ENCODE assay signal across 25 cellular contexts in genomic region chr3:62761711-62762110, GRCh38.
DNase-seq lines count a peak whose midpoint lies in the region; ATAC-seq, FAIRE-seq and TF ChIP-seq lines count a peak whose summit lies in the region.
"Had no signal": no experiment of that assay in that cellular context is flagged by ENCODE, and none has a peak within 500 bp of the region (broad histone marks: within the 10 kb centered on the region; RNA-seq: fewer than 3 reads in every experiment).

No MANE protein-coding gene starts in this region.

- H3K4me1 Mint-ChIP-seq in progenitor cell of endocrine pancreas (ENCODE audit: low read depth), result peaks cover 2% of the 10 kb centered on the region
- no peaks in the 10 kb centered on the region for H3K4me1 Mint-ChIP-seq in activated CD4-positive, alpha-beta memory T cell treated with anti-CD3 and anti-CD28 coated beads, Interleukin-2, amount 10 ng/mL, durations not matched to agents 7 days and 5 days
- H3K4me1 Mint-ChIP-seq: B cell had no signal

- H3K4me1 ChIP-seq in DOHH2 (ENCODE audit: control insufficient read depth, low read length), result peaks cover 83% of the 10 kb centered on the region
- no peaks in the 10 kb centered on the region for H3K4me1 ChIP-seq in HepG2 (ENCODE audit: insufficient read depth, low read length)
- H3K4me1 ChIP-seq: A549, Caco-2 had no signal

- no peak for FAIRE-seq in HepG2 (lab: Jason Lieb, UNC)
- FAIRE-seq: A549, GM12878, GM12892, GM18507, GM19239 had no signal

- no peaks in the 10 kb centered on the region for H3K27me3 Mint-ChIP-seq in progenitor cell of endocrine pancreas
- H3K27me3 Mint-ChIP-seq in activated CD4-positive, alpha-beta memory T cell treated with anti-CD3 and anti-CD28 coated beads, Interleukin-2, amount 10 ng/mL, durations not matched to agents 7 days and 5 days, result no peaks in the 10 kb centered on the region
- H3K27me3 Mint-ChIP-seq: B cell; CD4-positive, alpha-beta T cell had no signal

- H2AFZ ChIP-seq in HepG2 (ENCODE audit: low read length), result no peak overlapping the region

- H3K36me3 Mint-ChIP-seq in progenitor cell of endocrine pancreas (ENCODE audit: insufficient read depth), result peaks cover 4% of the 10 kb centered on the region
- no peaks in the 10 kb centered on the region for H3K36me3 Mint-ChIP-seq in activated CD4-positive, alpha-beta memory T cell treated with anti-CD3 and anti-CD28 coated beads, Interleukin-2, amount 10 ng/mL, durations not matched to agents 7 days and 5 days (ENCODE audit: low read depth)
- H3K36me3 Mint-ChIP-seq: CD8-positive, alpha-beta T cell had no signal

- DNase-seq in NCI-H524 (lab: John Stamatoyannopoulos, UW) (peak; percentile 34 to 58), NCI-H524 treated with DMSO at 0.1 percent for 48 hours (lab: John Stamatoyannopoulos, UW) (no peak), NCI-H82 treated with DMSO at 0.1 percent for 48 hours (lab: John Stamatoyannopoulos, UW; ENCODE audit: unreplicated experiment) (peak; percentile 89), progenitor cell of endocrine pancreas (ENCODE audit: low spot score, unreplicated experiment) (no peak), HepG2 (ENCODE audit: low spot score) (no peak)
- no peak for DNase-seq in activated CD4-positive, alpha-beta memory T cell treated with anti-CD3 and anti-CD28 coated beads, Interleukin-2, amount 10 ng/mL, durations not matched to agents 7 days and 5 days
- DNase-seq: AML-193; Caco-2; Calu3; CD4-positive, alpha-beta T cell; CD8-positive, alpha-beta T cell; DMS79 treated with DMSO at 0.1 percent for 48 hours; EL; GDM1 had no signal

- no peaks in the 10 kb centered on the region for H3K27me3 ChIP-seq in DOHH2 (ENCODE audit: control insufficient read depth, low read length)
- no peaks in the 10 kb centered on the region; a peak in 1 of 5 replicates for H3K27me3 ChIP-seq in HepG2 (ENCODE audit: control insufficient read depth in 1 of 2, insufficient read depth in 2 of 2, low read length in 2 of 2)
- H3K27me3 ChIP-seq: BLaER1 treated with 17β-estradiol and CSF1 and Interleukin-3, amounts not matched to agents 10 nM and 100 nM had no signal

- peak overlapping the region; percentile 35 for H3K27ac Mint-ChIP-seq in progenitor cell of endocrine pancreas
- H3K27ac Mint-ChIP-seq in activated CD4-positive, alpha-beta memory T cell treated with anti-CD3 and anti-CD28 coated beads, Interleukin-2, amount 10 ng/mL, durations not matched to agents 7 days and 5 days, result no peak overlapping the region
- H3K27ac Mint-ChIP-seq: B cell; CD4-positive, alpha-beta T cell; CD8-positive, alpha-beta T cell had no signal

- no peaks in the 10 kb centered on the region for H3K9me3 Mint-ChIP-seq in progenitor cell of endocrine pancreas (ENCODE audit: low read depth)
- no peaks in the 10 kb centered on the region for H3K9me3 Mint-ChIP-seq in activated CD4-positive, alpha-beta memory T cell treated with anti-CD3 and anti-CD28 coated beads, Interleukin-2, amount 10 ng/mL, durations not matched to agents 7 days and 5 days

- CTCF ChIA-PET in activated CD4-positive, alpha-beta memory T cell treated with anti-CD3 and anti-CD28 coated beads, Interleukin-2, amount 10 ng/mL, durations not matched to agents 7 days and 5 days (lab: Charles Lee), result no interaction called here
- CTCF ChIA-PET in HepG2 (lab: Yijun Ruan, JAX; ENCODE audit: low intra/inter-chr PET ratio, low total read pairs), result no interaction called here

- TF ChIP-seq RAD21 in HepG2 (CRISPR knock-in tag; IDR thresholded peaks at IDR 0.05), result no peak

- intact Hi-C loops in HepG2 (cut with micrococcal nuclease; ENCODE audit: unreplicated experiment), result no loop called here

- peaks cover 13% of the 10 kb centered on the region for H3F3A ChIP-seq in DOHH2 (ENCODE audit: control insufficient read depth, insufficient read depth)

- WGBS in HepG2 (ENCODE audit: low lambda C conversion rate), result 0% methylated on average over 1 of the region's 1 CpG

- no TSS peak for BruUV-seq in HepG2 (replicated peaks; lab: Mats Ljungman, UMichigan)

- TF ChIP-seq EP300 in HepG2 (IDR thresholded peaks at IDR 0.05; ENCODE audit: low read depth in 2 of 2, low read length in 2 of 2) (no peak), HepG2 (CRISPR knock-in tag; IDR thresholded peaks at IDR 0.05; ENCODE audit: borderline replicate concordance) (no peak)

- H3K4me3 ChIP-seq in DOHH2 (ENCODE audit: low read length), result no peak overlapping the region
- no peak overlapping the region for H3K4me3 ChIP-seq in HepG2 (replicated peaks in 1 of 3; ENCODE audit: insufficient read depth in 1 of 3, low read depth in 2 of 3, low read length in 3 of 3)
- H3K4me3 ChIP-seq: A549; BLaER1 treated with 17β-estradiol and CSF1 and Interleukin-3, amounts not matched to agents 10 nM and 100 nM; GM12878 had no signal

- no peaks in the 10 kb centered on the region for H4K20me1 ChIP-seq in DOHH2 (ENCODE audit: control insufficient read depth, insufficient read depth, low read depth, low read length)
- no peaks in the 10 kb centered on the region for H4K20me1 ChIP-seq in HepG2 (ENCODE audit: insufficient read depth, low read length)
- H4K20me1 ChIP-seq: BLaER1 treated with 17β-estradiol and CSF1 and Interleukin-3, amounts not matched to agents 10 nM and 100 nM had no signal

- POLR2A ChIA-PET in activated CD4-positive, alpha-beta memory T cell treated with anti-CD3 and anti-CD28 coated beads, Interleukin-2, amount 10 ng/mL, durations not matched to agents 7 days and 5 days (lab: Charles Lee), result no interaction called here
- POLR2A ChIA-PET in HepG2 (lab: Yijun Ruan, JAX), result no interaction called here

- TF ChIP-seq CTCF in DOHH2 (IDR thresholded peaks at IDR 0.05; ENCODE audit: low read depth, low read length, poor library complexity, severe bottlenecking) (no peak), progenitor cell of endocrine pancreas (IDR thresholded peaks at IDR 0.05; ENCODE audit: unreplicated experiment) (no peak), HepG2 (CRISPR knock-in tag; IDR thresholded peaks at IDR 0.05) (no peak)

- ATAC-seq in GM21381 (IDR thresholded peaks at IDR 0.05; ENCODE audit: unreplicated experiment) (no peak), HepG2 (no peak)
- ATAC-seq: A549; CD8-positive, alpha-beta T cell; GM12878 had no signal

- H3K79me2 ChIP-seq in DOHH2 (ENCODE audit: control insufficient read depth, low read length), result peaks cover 20% of the 10 kb centered on the region
- H3K79me2 ChIP-seq in HepG2 (ENCODE audit: insufficient read depth, low read length), result no peaks in the 10 kb centered on the region

- in situ Hi-C loops in HepG2 (cut with HindIII; ENCODE audit: extremely low pct_ligation_motif_present, low pct_unique_long_range_greater_than_20kb), result no loop called here

- no peak overlapping the region for H3K9ac ChIP-seq in HepG2 (ENCODE audit: insufficient read depth, low read depth, low read length)
- H3K9ac ChIP-seq: BLaER1 treated with 17β-estradiol and CSF1 and Interleukin-3, amounts not matched to agents 10 nM and 100 nM had no signal

- no peaks in the 10 kb centered on the region for H3K9me3 ChIP-seq in DOHH2 (ENCODE audit: control insufficient read depth, insufficient read depth, low read length)
- no peaks in the 10 kb centered on the region for H3K9me3 ChIP-seq in HepG2 (ENCODE audit: low read length)
- H3K9me3 ChIP-seq: A549; BLaER1 treated with 17β-estradiol and CSF1 and Interleukin-3, amounts not matched to agents 10 nM and 100 nM; Caco-2 had no signal

- H3K4me2 ChIP-seq in DOHH2 (ENCODE audit: low read length) (peak overlapping the region; percentile 42), HepG2 (ENCODE audit: low read depth, low read length) (no peak overlapping the region)
- H3K4me2 ChIP-seq: A549; BLaER1 treated with 17β-estradiol and CSF1 and Interleukin-3, amounts not matched to agents 10 nM and 100 nM had no signal

- no peak for TF ChIP-seq POLR2A in HepG2 (IDR thresholded peaks at IDR 0.05; ENCODE audit: insufficient read depth in 1 of 2, low read depth in 2 of 2, low read length in 2 of 2)

- no peak overlapping the region for H3K4me3 Mint-ChIP-seq in progenitor cell of endocrine pancreas (ENCODE audit: low read depth)
- no peak overlapping the region for H3K4me3 Mint-ChIP-seq in activated CD4-positive, alpha-beta memory T cell treated with anti-CD3 and anti-CD28 coated beads, Interleukin-2, amount 10 ng/mL, durations not matched to agents 7 days and 5 days
- H3K4me3 Mint-ChIP-seq: B cell; CD4-positive, alpha-beta T cell; CD8-positive, alpha-beta T cell had no signal

- H3K9me2 ChIP-seq in DOHH2 (replicated peaks; ENCODE audit: control insufficient read depth, low read length), result no peaks in the 10 kb centered on the region

- H3K36me3 ChIP-seq in DOHH2 (ENCODE audit: control insufficient read depth, low read length) (peaks cover 32% of the 10 kb centered on the region), HepG2 (replicated peaks in 1 of 2; ENCODE audit: control insufficient read depth in 1 of 2, insufficient read depth in 2 of 2, low read length in 2 of 2) (no peaks in the 10 kb centered on the region)
- H3K36me3 ChIP-seq: BLaER1 treated with 17β-estradiol and CSF1 and Interleukin-3, amounts not matched to agents 10 nM and 100 nM had no signal

- H3K27ac ChIP-seq in DOHH2 (ENCODE audit: low read depth, low read length) (peak overlapping the region; percentile 50; the same call in 1 of the 2 replicates), HepG2 (ENCODE audit: extremely low read length, insufficient read depth, low read length) (no peak overlapping the region)
- H3K27ac ChIP-seq: 22Rv1; A549; BLaER1 treated with 17β-estradiol and CSF1 and Interleukin-3, amounts not matched to agents 10 nM and 100 nM; C4-2B had no signal

TF ChIP-seq in HepG2, 621 proteins besides CTCF, POLR2A, EP300 and RAD21:
- TF ChIP-seq FOXC1 (CRISPR knock-in tag; IDR thresholded peaks at IDR 0.05; ENCODE audit: borderline replicate concordance) (no peak), ZNF30 (CRISPR knock-in tag; IDR thresholded peaks at IDR 0.05) (no peak), ZIK1 (CRISPR knock-in tag; IDR thresholded peaks at IDR 0.05; ENCODE audit: borderline replicate concordance, low read depth) (no peak), TEAD3 (CRISPR knock-in tag; optimal IDR thresholded peaks at IDR 0.05; ENCODE audit: borderline replicate concordance) (no peak), SRY (CRISPR knock-in tag; IDR thresholded peaks at IDR 0.05) (no peak), MAFK (conservative IDR thresholded peaks at IDR 0.05 in 1 of 2, IDR thresholded peaks at IDR 0.05 in 1 of 2; ENCODE audit: low read length in 2 of 2) (no peak), ATRX (CRISPR knock-in tag; IDR thresholded peaks at IDR 0.05; ENCODE audit: borderline replicate concordance) (no peak), SETDB1 (CRISPR knock-in tag; IDR thresholded peaks at IDR 0.05; ENCODE audit: borderline replicate concordance) (no peak), ZNF484 (CRISPR knock-in tag; IDR thresholded peaks at IDR 0.05; ENCODE audit: borderline replicate concordance, low read depth) (no peak), SP140L (CRISPR knock-in tag; IDR thresholded peaks at IDR 0.05; ENCODE audit: borderline replicate concordance) (no peak), SP4 (CRISPR knock-in tag; IDR thresholded peaks at IDR 0.05) (no peak)
TF ChIP-seq in HepG2: peak in this region for 0.

Comparison
In these comparisons a context has a peak if more than half of its experiments do, and no peak if none do; other contexts are left out.
1. DNase-seq: peak in NCI-H524 (2 of 2) and NCI-H82 treated with DMSO at 0.1 percent for 48 hours (single experiment); none in NCI-H524 treated with DMSO at 0.1 percent for 48 hours (single experiment), progenitor cell of endocrine pancreas (single experiment), activated CD4-positive, alpha-beta memory T cell treated with anti-CD3 and anti-CD28 coated beads, Interleukin-2, amount 10 ng/mL, durations not matched to agents 7 days and 5 days (single experiment) and HepG2 (single experiment).